Comparison of ENCODE assay signal across 19 cellular contexts in genomic region chr1:230348386-230349022, GRCh38.
DNase-seq lines count a peak whose midpoint lies in the region; ATAC-seq and TF ChIP-seq lines count a peak whose summit lies in the region.
"Had no signal": no experiment of that assay in that cellular context is flagged by ENCODE, and none has a peak within 500 bp of the region (broad histone marks: within the 10 kb centered on the region; RNA-seq: fewer than 3 reads in every experiment).

No MANE protein-coding gene starts in this region.

- POLR2A ChIA-PET in Panc1 (lab: Charles Lee), result no interaction called here

- no peaks in the 10 kb centered on the region for H3K4me1 ChIP-seq in Panc1 (ENCODE audit: control insufficient read depth, insufficient read depth, low read length)
- peaks cover 12% of the 10 kb centered on the region for H3K4me1 ChIP-seq in neural progenitor cell
- H3K4me1 ChIP-seq: A549 had no signal

- ATAC-seq in Panc1 (0 out of 2 replicates have a peak, but pooled peaks have one; percentile 26), GM18858 (IDR thresholded peaks at IDR 0.05; ENCODE audit: unreplicated experiment) (no peak), HG03139 (IDR thresholded peaks at IDR 0.05; ENCODE audit: unreplicated experiment) (no peak)
- ATAC-seq in stimulated activated effector memory CD8-positive, alpha-beta T cell treated with anti-CD3 and anti-CD28 coated beads, Interleukin-12 subunit alpha, Interleukin-12 subunit beta, amount 100 ng/mL, for 72 hours, result no peak
- ATAC-seq: A549 had no signal

- H3K4me3 Mint-ChIP-seq in neural progenitor cell, result no peak overlapping the region
- no peak overlapping the region for H3K4me3 Mint-ChIP-seq in activated naive CD4-positive, alpha-beta T cell treated with anti-CD3 and anti-CD28 coated beads, Interleukin-2, amount 10 ng/mL, durations not matched to agents 7 days and 5 days
- no peak overlapping the region for H3K4me3 Mint-ChIP-seq in stimulated activated effector memory CD8-positive, alpha-beta T cell treated with anti-CD3 and anti-CD28 coated beads, Interleukin-12 subunit alpha, Interleukin-12 subunit beta, amount 100 ng/mL, for 72 hours
- H3K4me3 Mint-ChIP-seq: HFFc6 had no signal

- no peaks in the 10 kb centered on the region for H3K79me2 ChIP-seq in neural progenitor cell (ENCODE audit: low read depth)

- H3K9me3 ChIP-seq in Panc1 (ENCODE audit: control insufficient read depth, insufficient read depth, low read depth, low read length) (no peaks in the 10 kb centered on the region), neural progenitor cell (ENCODE audit: low read depth) (no peaks in the 10 kb centered on the region)
- H3K9me3 ChIP-seq: A549; BLaER1 treated with 17β-estradiol and CSF1 and Interleukin-3, amounts not matched to agents 10 nM and 100 nM; MG63 had no signal

- H3K9me3 Mint-ChIP-seq in neural progenitor cell, result no peaks in the 10 kb centered on the region
- no peaks in the 10 kb centered on the region for H3K9me3 Mint-ChIP-seq in activated naive CD4-positive, alpha-beta T cell treated with anti-CD3 and anti-CD28 coated beads, Interleukin-2, amount 10 ng/mL, durations not matched to agents 7 days and 5 days
- no peaks in the 10 kb centered on the region for H3K9me3 Mint-ChIP-seq in stimulated activated effector memory CD8-positive, alpha-beta T cell treated with anti-CD3 and anti-CD28 coated beads, Interleukin-12 subunit alpha, Interleukin-12 subunit beta, amount 100 ng/mL, for 72 hours

- H3K27ac ChIP-seq in Panc1 (ENCODE audit: low read length) (no peak overlapping the region), dorsolateral prefrontal cortex (peak overlapping the region in 58 of 59 donors; percentile 7 to 99 (median 95)), neural progenitor cell (no peak overlapping the region)
- H3K27ac ChIP-seq: A549; BLaER1 treated with 17β-estradiol and CSF1 and Interleukin-3, amounts not matched to agents 10 nM and 100 nM had no signal

- no peaks in the 10 kb centered on the region for H3K36me3 ChIP-seq in Panc1 (ENCODE audit: control insufficient read depth, insufficient read depth, low read length)
- H3K36me3 ChIP-seq in neural progenitor cell, result no peaks in the 10 kb centered on the region
- H3K36me3 ChIP-seq: MG63 had no signal

- TF ChIP-seq CTCF in Panc1 (IDR thresholded peaks at IDR 0.05) (no peak), dorsolateral prefrontal cortex (IDR thresholded peaks at IDR 0.05 in 54 of 56, conservative IDR thresholded peaks at IDR 0.05 in 2 of 56; ENCODE audit: low read depth in 1 of 56, partially characterized antibody in 56 of 56) (no peak), neural progenitor cell (IDR thresholded peaks at IDR 0.05) (no peak)

- no peak overlapping the region for H2AFZ ChIP-seq in neural progenitor cell (replicated peaks)

- H3K4me3 ChIP-seq in Panc1 (ENCODE audit: low read depth in 2 of 2, low read length in 2 of 2) (no peak overlapping the region), dorsolateral prefrontal cortex (peak overlapping the region in 1 of 59 donors; percentile 6), neural progenitor cell (no peak overlapping the region)
- H3K4me3 ChIP-seq: A549; BLaER1 treated with 17β-estradiol and CSF1 and Interleukin-3, amounts not matched to agents 10 nM and 100 nM; MG63 had no signal

- no peaks in the 10 kb centered on the region for H3F3A ChIP-seq in neural progenitor cell (ENCODE audit: low read depth)

- peaks cover 9% of the 10 kb centered on the region for H3K27me3 ChIP-seq in Panc1 (ENCODE audit: control insufficient read depth, insufficient read depth, low read length)
- no peaks in the 10 kb centered on the region for H3K27me3 ChIP-seq in dorsolateral prefrontal cortex
- H3K27me3 ChIP-seq in neural progenitor cell, result no peaks in the 10 kb centered on the region
- H3K27me3 ChIP-seq: BLaER1 treated with 17β-estradiol and CSF1 and Interleukin-3, amounts not matched to agents 10 nM and 100 nM; MG63 had no signal

- H3K4me2 ChIP-seq in neural progenitor cell, result peak overlapping the region; percentile 41
- H3K4me2 ChIP-seq: A549; BLaER1 treated with 17β-estradiol and CSF1 and Interleukin-3, amounts not matched to agents 10 nM and 100 nM had no signal

- H3K36me3 Mint-ChIP-seq in neural progenitor cell, result peaks cover 20% of the 10 kb centered on the region
- no peaks in the 10 kb centered on the region for H3K36me3 Mint-ChIP-seq in activated naive CD4-positive, alpha-beta T cell treated with anti-CD3 and anti-CD28 coated beads, Interleukin-2, amount 10 ng/mL, durations not matched to agents 7 days and 5 days
- no peaks in the 10 kb centered on the region for H3K36me3 Mint-ChIP-seq in stimulated activated effector memory CD8-positive, alpha-beta T cell treated with anti-CD3 and anti-CD28 coated beads, Interleukin-12 subunit alpha, Interleukin-12 subunit beta, amount 100 ng/mL, for 72 hours

- peaks cover 7% of the 10 kb centered on the region for H3K27me3 Mint-ChIP-seq in neural progenitor cell (ENCODE audit: insufficient read depth, low read depth)
- peaks cover 25% of the 10 kb centered on the region for H3K27me3 Mint-ChIP-seq in activated naive CD4-positive, alpha-beta T cell treated with anti-CD3 and anti-CD28 coated beads, Interleukin-2, amount 10 ng/mL, durations not matched to agents 7 days and 5 days

- H3K27ac Mint-ChIP-seq in neural progenitor cell, result no peak overlapping the region
- H3K27ac Mint-ChIP-seq in activated naive CD4-positive, alpha-beta T cell treated with anti-CD3 and anti-CD28 coated beads, Interleukin-2, amount 10 ng/mL, durations not matched to agents 7 days and 5 days, result no peak overlapping the region
- no peak overlapping the region for H3K27ac Mint-ChIP-seq in stimulated activated effector memory CD8-positive, alpha-beta T cell treated with anti-CD3 and anti-CD28 coated beads, Interleukin-12 subunit alpha, Interleukin-12 subunit beta, amount 100 ng/mL, for 72 hours
- H3K27ac Mint-ChIP-seq: HFFc6 had no signal

- in situ Hi-C loops in Panc1 (cut with HindIII; ENCODE audit: low pct_unique_long_range_greater_than_20kb, low sequenced_read_pairs), result no loop called here

- DNase-seq in DMS 273 treated with DMSO at 0.1 percent for 48 hours (lab: John Stamatoyannopoulos, UW) (peak; percentile 65), Panc1 (ENCODE audit: low read depth, low spot score) (no peak), dorsolateral prefrontal cortex (no peak), neural progenitor cell (ENCODE audit: low spot score) (no peak)
- no peak for DNase-seq in activated naive CD4-positive, alpha-beta T cell treated with anti-CD3 and anti-CD28 coated beads, Interleukin-2, amount 10 ng/mL, durations not matched to agents 7 days and 5 days
- DNase-seq in stimulated activated effector memory CD8-positive, alpha-beta T cell treated with anti-CD3 and anti-CD28 coated beads, Interleukin-12 subunit alpha, Interleukin-12 subunit beta, amount 100 ng/mL, for 72 hours (ENCODE audit: low spot score in 2 of 2), result no peak
- DNase-seq: HFFc6, IMR-90, Karpas-422, MG63, NCI-H1092, NCI-H2107, NCI-H345, NCI-H69, SIG-M5 had no signal

- no TSS peak for BruUV-seq in Panc1 (replicated peaks; lab: Mats Ljungman, UMichigan)

- peaks cover 20% of the 10 kb centered on the region for H3K4me1 Mint-ChIP-seq in neural progenitor cell
- no peaks in the 10 kb centered on the region for H3K4me1 Mint-ChIP-seq in activated naive CD4-positive, alpha-beta T cell treated with anti-CD3 and anti-CD28 coated beads, Interleukin-2, amount 10 ng/mL, durations not matched to agents 7 days and 5 days
- H3K4me1 Mint-ChIP-seq in stimulated activated effector memory CD8-positive, alpha-beta T cell treated with anti-CD3 and anti-CD28 coated beads, Interleukin-12 subunit alpha, Interleukin-12 subunit beta, amount 100 ng/mL, for 72 hours, result no peaks in the 10 kb centered on the region

- intact Hi-C loops in Panc1 (cut with micrococcal nuclease; ENCODE audit: unreplicated experiment) (no loop called here), dorsolateral prefrontal cortex (cut with DNase I) (loop anchor here (5.0 kb wide), 2 partner anchors 36 to 79 kb away; partner anchors contain the start of gene PGBD5 (in 2 of the 2))

- no peak overlapping the region for H3K9ac ChIP-seq in neural progenitor cell
- H3K9ac ChIP-seq: BLaER1 treated with 17β-estradiol and CSF1 and Interleukin-3, amounts not matched to agents 10 nM and 100 nM had no signal

- CTCF ChIA-PET in Panc1 (lab: Charles Lee), result no interaction called here
- CTCF ChIA-PET in activated naive CD4-positive, alpha-beta T cell treated with anti-CD3 and anti-CD28 coated beads, Interleukin-2, amount 10 ng/mL, durations not matched to agents 7 days and 5 days (lab: Charles Lee), result no interaction called here

- no peaks in the 10 kb centered on the region for H4K20me1 ChIP-seq in neural progenitor cell (ENCODE audit: low read depth)

Comparison
In these comparisons a context has a peak if more than half of its experiments do, and no peak if none do; other contexts are left out.
1. H3K27ac ChIP-seq: peak in dorsolateral prefrontal cortex (58 of 59); none in Panc1 (single experiment) and neural progenitor cell (single experiment).